ENCODE assay signal across 1 cellular context in the genomic region with DNA sequence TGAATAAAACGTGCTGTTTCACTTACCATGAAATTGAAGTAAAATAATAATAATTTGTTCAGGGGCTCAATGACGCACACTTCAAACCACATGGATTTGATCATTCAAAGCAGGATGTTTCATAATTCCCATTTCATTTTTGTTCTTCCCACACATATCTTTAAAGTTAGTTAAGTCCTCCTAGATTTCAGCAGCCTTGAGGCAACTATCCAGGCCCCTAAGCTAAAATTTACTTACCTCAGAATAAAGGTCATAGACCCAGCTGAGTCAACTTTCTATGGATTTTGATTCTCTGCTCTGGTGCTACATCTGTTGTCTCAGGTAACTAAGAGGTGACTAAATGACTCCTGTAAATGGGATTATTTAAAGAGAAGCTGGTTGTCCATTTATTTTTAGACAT.
TF ChIP-seq lines count a peak whose summit lies in the region.

No MANE protein-coding gene starts in this region.

TF ChIP-seq in SK-N-SH treated with all-trans-retinoic acid at 6 μM for 48 hours, 23 proteins besides CTCF, POLR2A, EP300 and RAD21 (continued from another document):
- TF ChIP-seq, protein P1, sequence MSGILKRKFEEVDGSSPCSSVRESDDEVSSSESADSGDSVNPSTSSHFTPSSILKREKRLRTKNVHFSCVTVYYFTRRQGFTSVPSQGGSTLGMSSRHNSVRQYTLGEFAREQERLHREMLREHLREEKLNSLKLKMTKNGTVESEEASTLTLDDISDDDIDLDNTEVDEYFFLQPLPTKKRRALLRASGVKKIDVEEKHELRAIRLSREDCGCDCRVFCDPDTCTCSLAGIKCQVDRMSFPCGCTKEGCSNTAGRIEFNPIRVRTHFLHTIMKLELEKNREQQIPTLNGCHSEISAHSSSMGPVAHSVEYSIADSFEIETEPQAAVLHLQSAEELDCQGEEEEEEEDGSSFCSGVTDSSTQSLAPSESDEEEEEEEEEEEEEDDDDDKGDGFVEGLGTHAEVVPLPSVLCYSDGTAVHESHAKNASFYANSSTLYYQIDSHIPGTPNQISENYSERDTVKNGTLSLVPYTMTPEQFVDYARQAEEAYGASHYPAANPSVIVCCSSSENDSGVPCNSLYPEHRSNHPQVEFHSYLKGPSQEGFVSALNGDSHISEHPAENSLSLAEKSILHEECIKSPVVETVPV (CRISPR knock-in tag; IDR thresholded peaks at IDR 0.05), result no peak
- TF ChIP-seq BACH2 (CRISPR knock-in tag; IDR thresholded peaks at IDR 0.05; ENCODE audit: borderline replicate concordance), result no peak
- no peak for TF ChIP-seq ZNF8 (CRISPR knock-in tag; IDR thresholded peaks at IDR 0.05)
- no peak for TF ChIP-seq ZNF70 (CRISPR knock-in tag; IDR thresholded peaks at IDR 0.05)
- no peak for TF ChIP-seq ARNTL (CRISPR knock-in tag; IDR thresholded peaks at IDR 0.05; ENCODE audit: borderline replicate concordance, low read depth)
